In the genomic region with DNA sequence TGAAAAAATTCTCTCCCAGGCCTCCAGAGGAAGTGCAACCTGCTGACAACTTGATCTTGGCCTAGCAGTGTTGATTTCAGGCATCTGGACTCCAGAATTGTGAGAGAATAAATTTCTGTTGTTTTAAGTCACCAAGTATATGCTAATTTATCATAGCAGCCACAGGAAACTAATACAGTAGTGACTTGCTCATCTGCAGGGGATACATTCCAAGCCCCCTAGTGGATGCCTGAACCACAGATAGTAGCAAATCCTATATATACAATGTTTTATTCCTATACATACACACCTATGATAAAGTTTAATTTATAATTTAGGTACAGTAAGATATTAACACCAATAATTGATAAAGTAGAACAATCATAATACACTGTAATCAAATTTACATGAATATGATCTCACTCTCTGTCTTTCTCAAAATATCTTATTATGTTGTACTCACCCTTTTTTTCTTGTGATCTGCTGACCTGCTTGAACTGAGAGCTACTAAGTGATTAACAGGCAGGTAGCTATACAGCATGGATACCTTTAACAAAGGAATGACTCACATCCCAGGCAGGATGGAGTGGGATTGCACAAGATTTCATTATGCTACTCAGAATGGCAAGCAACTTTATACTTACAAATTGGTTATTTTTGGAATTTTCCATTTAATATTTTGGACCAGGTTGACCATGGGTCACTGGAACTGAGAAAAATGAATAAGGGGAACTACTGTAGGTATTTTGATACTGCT, we compare ENCODE assay signal across 2 cellular contexts.
TF ChIP-seq lines count a peak whose summit lies in the region.

No MANE protein-coding gene starts in this region.

TF ChIP-seq in SK-N-SH, 30 proteins besides CTCF, POLR2A, EP300 and RAD21 (continued from another document):
- TF ChIP-seq POLR2AphosphoS5 (IDR thresholded peaks at IDR 0.05; ENCODE audit: low read depth, low read length) (no peak), RXRA (IDR thresholded peaks at IDR 0.05; ENCODE audit: borderline replicate concordance, low read depth) (no peak), FOXJ3 (CRISPR knock-in tag; IDR thresholded peaks at IDR 0.05) (no peak), PBX3 (IDR thresholded peaks at IDR 0.05) (no peak), MXI1 (IDR thresholded peaks at IDR 0.05; ENCODE audit: low read depth, low read length) (no peak), GABPA (IDR thresholded peaks at IDR 0.05; ENCODE audit: low read depth) (no peak), JUND (IDR thresholded peaks at IDR 0.05) (no peak)
- TF ChIP-seq, protein P1, sequence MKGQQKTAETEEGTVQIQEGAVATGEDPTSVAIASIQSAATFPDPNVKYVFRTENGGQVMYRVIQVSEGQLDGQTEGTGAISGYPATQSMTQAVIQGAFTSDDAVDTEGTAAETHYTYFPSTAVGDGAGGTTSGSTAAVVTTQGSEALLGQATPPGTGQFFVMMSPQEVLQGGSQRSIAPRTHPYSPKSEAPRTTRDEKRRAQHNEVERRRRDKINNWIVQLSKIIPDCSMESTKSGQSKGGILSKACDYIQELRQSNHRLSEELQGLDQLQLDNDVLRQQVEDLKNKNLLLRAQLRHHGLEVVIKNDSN (IDR thresholded peaks at IDR 0.05; ENCODE audit: borderline replicate concordance, low read depth), result no peak

TF ChIP-seq in SK-N-SH treated with all-trans-retinoic acid at 6 μM for 48 hours, 23 proteins besides CTCF, POLR2A, EP300 and RAD21 (continued from another document):
- no peak for TF ChIP-seq CREB5 (CRISPR knock-in tag; IDR thresholded peaks at IDR 0.05; ENCODE audit: low read depth)
